In the genomic region with DNA sequence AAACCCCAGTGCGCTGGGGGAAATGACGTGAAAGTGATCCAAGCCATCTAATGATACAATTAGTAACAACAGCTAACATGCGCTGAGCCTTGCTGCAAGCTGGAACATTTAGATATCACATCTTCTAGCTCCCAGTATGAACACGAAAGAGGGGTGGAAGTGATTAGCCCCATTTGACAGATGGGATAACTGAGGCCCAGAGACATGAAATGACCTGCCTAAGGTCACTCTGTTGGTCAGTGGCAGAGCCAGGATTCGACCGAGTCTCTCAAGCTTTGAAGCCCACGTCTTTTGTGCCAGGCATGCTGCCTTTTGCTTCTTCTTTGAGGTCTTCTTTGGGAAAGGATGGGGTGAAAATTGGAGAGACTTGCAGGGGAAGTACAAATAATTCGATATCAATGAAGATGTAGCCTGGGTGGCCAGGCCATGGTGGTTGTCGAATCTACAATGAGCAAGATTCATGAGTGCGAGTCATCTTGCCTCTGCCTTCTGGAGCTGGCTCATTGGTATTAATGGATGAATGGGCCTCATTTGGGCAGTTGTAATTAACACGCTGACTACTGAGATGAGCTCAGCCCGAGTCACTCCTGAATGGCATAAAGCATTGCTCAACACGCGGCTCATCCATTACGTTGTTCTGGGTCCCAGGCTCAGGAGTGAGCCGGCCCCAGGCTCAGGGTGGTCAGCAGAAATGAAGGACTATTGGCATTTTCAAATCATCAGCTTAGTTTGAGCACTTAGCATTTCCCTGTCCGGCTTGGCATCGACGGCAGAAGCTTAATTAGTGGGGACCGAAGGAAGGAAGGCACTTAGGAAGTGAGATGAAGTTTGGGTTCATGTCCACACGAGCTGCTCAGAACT, we compare ENCODE assay signal across 1 cellular context.
TF ChIP-seq lines count a peak whose summit lies in the region.

No MANE protein-coding gene starts in this region.

TF ChIP-seq in SK-N-SH treated with all-trans-retinoic acid at 6 μM for 48 hours, 23 proteins besides CTCF, POLR2A, EP300 and RAD21 (continued from another document):
- TF ChIP-seq, protein P1, sequence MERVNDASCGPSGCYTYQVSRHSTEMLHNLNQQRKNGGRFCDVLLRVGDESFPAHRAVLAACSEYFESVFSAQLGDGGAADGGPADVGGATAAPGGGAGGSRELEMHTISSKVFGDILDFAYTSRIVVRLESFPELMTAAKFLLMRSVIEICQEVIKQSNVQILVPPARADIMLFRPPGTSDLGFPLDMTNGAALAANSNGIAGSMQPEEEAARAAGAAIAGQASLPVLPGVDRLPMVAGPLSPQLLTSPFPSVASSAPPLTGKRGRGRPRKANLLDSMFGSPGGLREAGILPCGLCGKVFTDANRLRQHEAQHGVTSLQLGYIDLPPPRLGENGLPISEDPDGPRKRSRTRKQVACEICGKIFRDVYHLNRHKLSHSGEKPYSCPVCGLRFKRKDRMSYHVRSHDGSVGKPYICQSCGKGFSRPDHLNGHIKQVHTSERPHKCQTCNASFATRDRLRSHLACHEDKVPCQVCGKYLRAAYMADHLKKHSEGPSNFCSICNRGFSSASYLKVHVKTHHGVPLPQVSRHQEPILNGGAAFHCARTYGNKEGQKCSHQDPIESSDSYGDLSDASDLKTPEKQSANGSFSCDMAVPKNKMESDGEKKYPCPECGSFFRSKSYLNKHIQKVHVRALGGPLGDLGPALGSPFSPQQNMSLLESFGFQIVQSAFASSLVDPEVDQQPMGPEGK (CRISPR knock-in tag; IDR thresholded peaks at IDR 0.05; ENCODE audit: borderline replicate concordance), result no peak
- no peak for TF ChIP-seq ISL1 (CRISPR knock-in tag; IDR thresholded peaks at IDR 0.05)
- no peak for TF ChIP-seq BACH2 (CRISPR knock-in tag; IDR thresholded peaks at IDR 0.05; ENCODE audit: borderline replicate concordance)
- no peak for TF ChIP-seq ZNF8 (CRISPR knock-in tag; IDR thresholded peaks at IDR 0.05)
- no peak for TF ChIP-seq ESRRG (CRISPR knock-in tag; IDR thresholded peaks at IDR 0.05)
- TF ChIP-seq, protein P2, sequence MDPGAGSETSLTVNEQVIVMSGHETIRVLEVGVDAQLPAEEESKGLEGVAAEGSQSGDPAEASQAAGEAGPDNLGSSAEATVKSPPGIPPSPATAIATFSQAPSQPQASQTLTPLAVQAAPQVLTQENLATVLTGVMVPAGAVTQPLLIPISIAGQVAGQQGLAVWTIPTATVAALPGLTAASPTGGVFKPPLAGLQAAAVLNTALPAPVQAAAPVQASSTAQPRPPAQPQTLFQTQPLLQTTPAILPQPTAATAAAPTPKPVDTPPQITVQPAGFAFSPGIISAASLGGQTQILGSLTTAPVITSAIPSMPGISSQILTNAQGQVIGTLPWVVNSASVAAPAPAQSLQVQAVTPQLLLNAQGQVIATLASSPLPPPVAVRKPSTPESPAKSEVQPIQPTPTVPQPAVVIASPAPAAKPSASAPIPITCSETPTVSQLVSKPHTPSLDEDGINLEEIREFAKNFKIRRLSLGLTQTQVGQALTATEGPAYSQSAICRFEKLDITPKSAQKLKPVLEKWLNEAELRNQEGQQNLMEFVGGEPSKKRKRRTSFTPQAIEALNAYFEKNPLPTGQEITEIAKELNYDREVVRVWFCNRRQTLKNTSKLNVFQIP (CRISPR knock-in tag; IDR thresholded peaks at IDR 0.05; ENCODE audit: borderline replicate concordance, low read depth), result no peak
- TF ChIP-seq ZC3H10 (CRISPR knock-in tag; IDR thresholded peaks at IDR 0.05), result no peak
- TF ChIP-seq, protein P3, sequence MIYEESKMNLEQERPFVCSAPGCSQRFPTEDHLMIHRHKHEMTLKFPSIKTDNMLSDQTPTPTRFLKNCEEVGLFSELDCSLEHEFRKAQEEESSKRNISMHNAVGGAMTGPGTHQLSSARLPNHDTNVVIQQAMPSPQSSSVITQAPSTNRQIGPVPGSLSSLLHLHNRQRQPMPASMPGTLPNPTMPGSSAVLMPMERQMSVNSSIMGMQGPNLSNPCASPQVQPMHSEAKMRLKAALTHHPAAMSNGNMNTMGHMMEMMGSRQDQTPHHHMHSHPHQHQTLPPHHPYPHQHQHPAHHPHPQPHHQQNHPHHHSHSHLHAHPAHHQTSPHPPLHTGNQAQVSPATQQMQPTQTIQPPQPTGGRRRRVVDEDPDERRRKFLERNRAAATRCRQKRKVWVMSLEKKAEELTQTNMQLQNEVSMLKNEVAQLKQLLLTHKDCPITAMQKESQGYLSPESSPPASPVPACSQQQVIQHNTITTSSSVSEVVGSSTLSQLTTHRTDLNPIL (CRISPR knock-in tag; IDR thresholded peaks at IDR 0.05; ENCODE audit: low read depth), result no peak
- TF ChIP-seq SNAI2 (CRISPR knock-in tag; IDR thresholded peaks at IDR 0.05), result no peak
- no peak for TF ChIP-seq OSR1 (CRISPR knock-in tag; IDR thresholded peaks at IDR 0.05)
